ENCODE assay signal across 1 cellular context in the genomic region with DNA sequence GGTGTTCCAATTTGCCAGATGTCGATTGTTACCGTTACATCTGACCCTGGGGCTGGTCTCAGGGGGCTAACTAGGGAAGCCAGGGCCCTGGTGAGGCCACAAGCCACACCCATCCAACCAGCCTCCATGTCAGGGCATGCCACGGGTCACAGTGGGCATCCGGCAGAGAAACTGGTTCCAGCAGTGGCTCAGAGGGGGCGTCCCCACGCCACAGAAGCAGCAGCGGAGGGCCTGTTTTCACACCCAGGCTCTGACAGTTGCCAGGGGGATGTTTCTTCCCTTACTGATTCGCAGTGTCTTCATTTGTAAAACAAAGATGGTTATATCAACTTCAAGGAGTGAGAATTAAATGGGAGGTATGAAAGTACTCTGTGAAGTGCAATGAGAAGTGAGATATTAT.
TF ChIP-seq lines count a peak whose summit lies in the region.

No MANE protein-coding gene starts in this region.

TF ChIP-seq in IMR-90, 13 proteins besides CTCF, POLR2A, EP300 and RAD21 (continued from another document):
- TF ChIP-seq NFE2L2 (IDR thresholded peaks at IDR 0.05; ENCODE audit: low read depth, low read length), result no peak
- TF ChIP-seq, protein P1, sequence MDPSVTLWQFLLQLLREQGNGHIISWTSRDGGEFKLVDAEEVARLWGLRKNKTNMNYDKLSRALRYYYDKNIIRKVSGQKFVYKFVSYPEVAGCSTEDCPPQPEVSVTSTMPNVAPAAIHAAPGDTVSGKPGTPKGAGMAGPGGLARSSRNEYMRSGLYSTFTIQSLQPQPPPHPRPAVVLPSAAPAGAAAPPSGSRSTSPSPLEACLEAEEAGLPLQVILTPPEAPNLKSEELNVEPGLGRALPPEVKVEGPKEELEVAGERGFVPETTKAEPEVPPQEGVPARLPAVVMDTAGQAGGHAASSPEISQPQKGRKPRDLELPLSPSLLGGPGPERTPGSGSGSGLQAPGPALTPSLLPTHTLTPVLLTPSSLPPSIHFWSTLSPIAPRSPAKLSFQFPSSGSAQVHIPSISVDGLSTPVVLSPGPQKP (IDR thresholded peaks at IDR 0.05; ENCODE audit: borderline replicate concordance, low read depth, low read length), result no peak
- no peak for TF ChIP-seq CEBPB (IDR thresholded peaks at IDR 0.05; ENCODE audit: low read depth, low read length)
